2 cellular contexts compared by ENCODE assay signal in the genomic region with DNA sequence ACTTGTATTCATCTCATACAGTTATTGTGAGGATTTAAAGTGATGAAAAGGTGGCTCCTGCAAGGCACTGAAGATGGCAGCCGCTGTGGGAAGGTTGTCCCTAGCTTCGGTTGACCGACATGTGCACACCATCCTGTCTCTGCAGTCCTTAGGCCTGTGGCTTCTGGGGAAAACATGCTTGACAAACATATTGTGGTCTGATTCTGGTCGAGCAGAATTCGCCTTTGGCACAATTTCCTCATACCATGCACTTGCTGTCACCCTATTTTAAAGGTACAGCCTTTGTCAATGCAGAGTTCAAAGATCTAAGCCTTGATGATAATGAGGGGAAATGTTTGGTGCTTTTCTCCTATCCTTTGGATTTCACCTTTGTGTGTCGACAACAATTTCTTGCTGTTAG.
TF ChIP-seq lines count a peak whose summit lies in the region.

No MANE protein-coding gene starts in this region.

TF ChIP-seq in HepG2, 621 proteins besides CTCF, POLR2A, EP300 and RAD21 (continues in another document):
- no peak for TF ChIP-seq ELF4 (CRISPR knock-in tag; IDR thresholded peaks at IDR 0.05; ENCODE audit: borderline replicate concordance)
- no peak for TF ChIP-seq ZNF468 (CRISPR knock-in tag; IDR thresholded peaks at IDR 0.05)
- TF ChIP-seq ZSCAN30 (CRISPR knock-in tag; IDR thresholded peaks at IDR 0.05): no peak
- no peak for TF ChIP-seq CREM (IDR thresholded peaks at IDR 0.05)
- no peak for TF ChIP-seq CREM (CRISPR knock-in tag; IDR thresholded peaks at IDR 0.05)
- no peak for TF ChIP-seq HMGA1 (CRISPR knock-in tag; conservative IDR thresholded peaks at IDR 0.05)
- TF ChIP-seq, protein P1, sequence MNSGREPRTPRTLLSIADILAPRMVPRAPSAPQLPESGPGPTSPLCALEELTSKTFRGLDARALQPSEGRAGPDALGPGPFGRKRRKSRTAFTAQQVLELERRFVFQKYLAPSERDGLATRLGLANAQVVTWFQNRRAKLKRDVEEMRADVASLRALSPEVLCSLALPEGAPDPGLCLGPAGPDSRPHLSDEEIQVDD (CRISPR knock-in tag; IDR thresholded peaks at IDR 0.05; ENCODE audit: borderline replicate concordance): no peak
- TF ChIP-seq U2AF1 (optimal IDR thresholded peaks at IDR 0.05; ENCODE audit: low read depth, low read length): no peak
- TF ChIP-seq ELF3 (CRISPR knock-in tag; IDR thresholded peaks at IDR 0.05): no peak; the same call in 1 of the 2 replicates
- TF ChIP-seq SMAD1 (CRISPR knock-in tag; IDR thresholded peaks at IDR 0.05; ENCODE audit: borderline replicate concordance, low read depth): no peak
- TF ChIP-seq ZNF644 (CRISPR knock-in tag; IDR thresholded peaks at IDR 0.05; ENCODE audit: low read depth): 0 out of 2 replicates have a peak, but pooled peaks have one; percentile 12
- no peak for TF ChIP-seq ZNF124 (CRISPR knock-in tag; IDR thresholded peaks at IDR 0.05)
- no peak for TF ChIP-seq ZNF235 (CRISPR knock-in tag; IDR thresholded peaks at IDR 0.05; ENCODE audit: borderline replicate concordance)
- TF ChIP-seq TEAD3 (CRISPR knock-in tag; optimal IDR thresholded peaks at IDR 0.05; ENCODE audit: borderline replicate concordance): peak; percentile 33
- TF ChIP-seq SALL1 (CRISPR knock-in tag; IDR thresholded peaks at IDR 0.05): peak; percentile 32; the same call in 1 of the 2 replicates
- TF ChIP-seq, protein P2, sequence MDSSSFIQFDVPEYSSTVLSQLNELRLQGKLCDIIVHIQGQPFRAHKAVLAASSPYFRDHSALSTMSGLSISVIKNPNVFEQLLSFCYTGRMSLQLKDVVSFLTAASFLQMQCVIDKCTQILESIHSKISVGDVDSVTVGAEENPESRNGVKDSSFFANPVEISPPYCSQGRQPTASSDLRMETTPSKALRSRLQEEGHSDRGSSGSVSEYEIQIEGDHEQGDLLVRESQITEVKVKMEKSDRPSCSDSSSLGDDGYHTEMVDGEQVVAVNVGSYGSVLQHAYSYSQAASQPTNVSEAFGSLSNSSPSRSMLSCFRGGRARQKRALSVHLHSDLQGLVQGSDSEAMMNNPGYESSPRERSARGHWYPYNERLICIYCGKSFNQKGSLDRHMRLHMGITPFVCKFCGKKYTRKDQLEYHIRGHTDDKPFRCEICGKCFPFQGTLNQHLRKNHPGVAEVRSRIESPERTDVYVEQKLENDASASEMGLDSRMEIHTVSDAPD (CRISPR knock-in tag; IDR thresholded peaks at IDR 0.05): no peak
- TF ChIP-seq PPARG (CRISPR knock-in tag; conservative IDR thresholded peaks at IDR 0.05): 0 out of 2 replicates have a peak, but pooled peaks have one; percentile 19
- TF ChIP-seq SIX1 (CRISPR knock-in tag; IDR thresholded peaks at IDR 0.05; ENCODE audit: borderline replicate concordance): no peak
- TF ChIP-seq RXRB (CRISPR knock-in tag; IDR thresholded peaks at IDR 0.05; ENCODE audit: borderline replicate concordance): 0 out of 2 replicates have a peak, but pooled peaks have one; percentile 12
- TF ChIP-seq, protein P3, sequence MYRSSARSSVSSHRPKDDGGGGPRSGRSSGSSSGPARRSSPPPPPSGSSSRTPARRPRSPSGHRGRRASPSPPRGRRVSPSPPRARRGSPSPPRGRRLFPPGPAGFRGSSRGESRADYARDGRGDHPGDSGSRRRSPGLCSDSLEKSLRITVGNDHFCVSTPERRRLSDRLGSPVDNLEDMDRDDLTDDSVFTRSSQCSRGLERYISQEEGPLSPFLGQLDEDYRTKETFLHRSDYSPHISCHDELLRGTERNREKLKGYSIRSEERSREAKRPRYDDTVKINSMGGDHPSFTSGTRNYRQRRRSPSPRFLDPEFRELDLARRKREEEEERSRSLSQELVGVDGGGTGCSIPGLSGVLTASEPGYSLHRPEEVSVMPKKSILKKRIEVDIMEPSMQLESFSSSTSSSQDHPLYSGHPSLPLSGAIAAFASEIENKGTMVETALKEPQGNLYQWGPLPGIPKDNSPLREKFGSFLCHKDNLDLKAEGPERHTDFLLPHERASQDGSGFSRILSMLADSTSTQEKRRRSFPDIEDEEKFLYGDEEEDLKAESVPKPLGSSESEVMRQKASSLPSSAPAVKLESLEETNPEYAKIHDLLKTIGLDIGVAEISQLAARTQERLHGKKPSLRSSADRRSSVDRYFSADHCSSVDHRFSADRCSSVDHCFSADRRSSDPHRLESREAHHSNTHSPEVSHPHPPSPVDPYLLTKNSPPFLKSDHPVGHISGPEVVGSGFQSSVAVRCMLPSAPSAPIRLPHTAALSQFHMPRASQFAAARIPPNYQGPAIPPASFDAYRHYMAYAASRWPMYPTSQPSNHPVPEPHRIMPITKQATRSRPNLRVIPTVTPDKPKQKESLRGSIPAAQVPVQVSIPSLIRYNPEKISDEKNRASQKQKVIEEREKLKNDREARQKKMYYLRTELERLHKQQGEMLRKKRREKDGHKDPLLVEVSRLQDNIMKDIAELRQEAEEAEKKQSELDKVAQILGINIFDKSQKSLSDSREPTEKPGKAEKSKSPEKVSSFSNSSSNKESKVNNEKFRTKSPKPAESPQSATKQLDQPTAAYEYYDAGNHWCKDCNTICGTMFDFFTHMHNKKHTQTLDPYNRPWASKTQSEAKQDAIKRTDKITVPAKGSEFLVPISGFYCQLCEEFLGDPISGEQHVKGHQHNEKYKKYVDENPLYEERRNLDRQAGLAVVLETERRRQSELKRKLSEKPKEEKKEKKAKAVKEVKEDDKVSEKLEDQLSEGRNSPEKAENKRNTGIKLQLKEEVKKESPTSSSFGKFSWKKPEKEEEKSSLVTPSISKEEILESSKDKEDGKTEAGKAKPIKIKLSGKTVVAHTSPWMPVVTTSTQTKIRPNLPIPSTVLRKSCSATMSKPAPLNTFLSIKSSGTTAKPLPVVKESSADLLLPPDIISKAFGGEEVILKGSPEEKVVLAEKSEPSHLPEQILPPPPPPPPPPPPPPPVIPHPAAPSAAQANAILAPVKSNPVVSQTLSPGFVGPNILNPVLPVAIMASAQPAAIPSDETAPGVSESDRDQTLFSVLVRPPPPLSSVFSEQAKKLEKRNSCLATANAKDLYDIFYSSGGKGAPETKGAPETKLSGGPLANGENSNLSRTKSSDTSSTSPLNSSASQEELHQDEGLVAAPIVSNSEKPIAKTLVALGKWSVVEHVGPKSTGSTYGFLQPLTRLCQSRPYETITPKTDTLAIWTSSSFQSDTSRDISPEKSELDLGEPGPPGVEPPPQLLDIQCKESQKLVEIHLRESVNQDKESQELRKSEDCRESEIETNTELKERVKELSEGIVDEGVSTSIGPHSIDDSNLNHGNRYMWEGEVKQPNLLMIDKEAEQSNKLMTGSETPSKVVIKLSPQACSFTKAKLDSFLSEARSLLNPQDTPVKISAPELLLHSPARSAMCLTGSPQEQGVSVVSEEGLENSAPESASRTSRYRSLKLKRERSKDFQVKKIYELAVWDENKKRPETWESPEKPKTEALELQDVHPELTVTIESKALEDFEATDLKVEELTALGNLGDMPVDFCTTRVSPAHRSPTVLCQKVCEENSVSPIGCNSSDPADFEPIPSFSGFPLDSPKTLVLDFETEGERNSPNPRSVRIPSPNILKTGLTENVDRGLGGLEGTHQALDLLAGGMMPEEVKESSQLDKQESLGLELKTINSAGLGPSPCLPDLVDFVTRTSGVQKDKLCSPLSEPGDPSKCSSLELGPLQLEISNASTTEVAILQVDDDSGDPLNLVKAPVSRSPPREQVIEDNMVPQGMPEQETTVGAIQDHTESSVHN (CRISPR knock-in tag; IDR thresholded peaks at IDR 0.05): no peak
- TF ChIP-seq ZFP90 (CRISPR knock-in tag; IDR thresholded peaks at IDR 0.05; ENCODE audit: borderline replicate concordance): no peak

TF ChIP-seq in GM23338, 12 proteins besides CTCF, POLR2A, EP300 and RAD21:
- TF ChIP-seq EZH2 (IDR thresholded peaks at IDR 0.05; ENCODE audit: low read depth, unreplicated experiment): no peak
- no peak for TF ChIP-seq CREB1 (CRISPR knock-in tag; IDR thresholded peaks at IDR 0.05; ENCODE audit: low read depth)
- no peak for TF ChIP-seq POLR2AphosphoS5 (IDR thresholded peaks at IDR 0.05; ENCODE audit: low read depth)
- TF ChIP-seq ZNF114 (CRISPR knock-in tag; IDR thresholded peaks at IDR 0.05): no peak
- TF ChIP-seq JUNB (IDR thresholded peaks at IDR 0.05; ENCODE audit: unreplicated experiment): no peak
- TF ChIP-seq, protein P4, sequence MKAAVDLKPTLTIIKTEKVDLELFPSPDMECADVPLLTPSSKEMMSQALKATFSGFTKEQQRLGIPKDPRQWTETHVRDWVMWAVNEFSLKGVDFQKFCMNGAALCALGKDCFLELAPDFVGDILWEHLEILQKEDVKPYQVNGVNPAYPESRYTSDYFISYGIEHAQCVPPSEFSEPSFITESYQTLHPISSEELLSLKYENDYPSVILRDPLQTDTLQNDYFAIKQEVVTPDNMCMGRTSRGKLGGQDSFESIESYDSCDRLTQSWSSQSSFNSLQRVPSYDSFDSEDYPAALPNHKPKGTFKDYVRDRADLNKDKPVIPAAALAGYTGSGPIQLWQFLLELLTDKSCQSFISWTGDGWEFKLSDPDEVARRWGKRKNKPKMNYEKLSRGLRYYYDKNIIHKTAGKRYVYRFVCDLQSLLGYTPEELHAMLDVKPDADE (IDR thresholded peaks at IDR 0.05): no peak
- TF ChIP-seq, protein P5, sequence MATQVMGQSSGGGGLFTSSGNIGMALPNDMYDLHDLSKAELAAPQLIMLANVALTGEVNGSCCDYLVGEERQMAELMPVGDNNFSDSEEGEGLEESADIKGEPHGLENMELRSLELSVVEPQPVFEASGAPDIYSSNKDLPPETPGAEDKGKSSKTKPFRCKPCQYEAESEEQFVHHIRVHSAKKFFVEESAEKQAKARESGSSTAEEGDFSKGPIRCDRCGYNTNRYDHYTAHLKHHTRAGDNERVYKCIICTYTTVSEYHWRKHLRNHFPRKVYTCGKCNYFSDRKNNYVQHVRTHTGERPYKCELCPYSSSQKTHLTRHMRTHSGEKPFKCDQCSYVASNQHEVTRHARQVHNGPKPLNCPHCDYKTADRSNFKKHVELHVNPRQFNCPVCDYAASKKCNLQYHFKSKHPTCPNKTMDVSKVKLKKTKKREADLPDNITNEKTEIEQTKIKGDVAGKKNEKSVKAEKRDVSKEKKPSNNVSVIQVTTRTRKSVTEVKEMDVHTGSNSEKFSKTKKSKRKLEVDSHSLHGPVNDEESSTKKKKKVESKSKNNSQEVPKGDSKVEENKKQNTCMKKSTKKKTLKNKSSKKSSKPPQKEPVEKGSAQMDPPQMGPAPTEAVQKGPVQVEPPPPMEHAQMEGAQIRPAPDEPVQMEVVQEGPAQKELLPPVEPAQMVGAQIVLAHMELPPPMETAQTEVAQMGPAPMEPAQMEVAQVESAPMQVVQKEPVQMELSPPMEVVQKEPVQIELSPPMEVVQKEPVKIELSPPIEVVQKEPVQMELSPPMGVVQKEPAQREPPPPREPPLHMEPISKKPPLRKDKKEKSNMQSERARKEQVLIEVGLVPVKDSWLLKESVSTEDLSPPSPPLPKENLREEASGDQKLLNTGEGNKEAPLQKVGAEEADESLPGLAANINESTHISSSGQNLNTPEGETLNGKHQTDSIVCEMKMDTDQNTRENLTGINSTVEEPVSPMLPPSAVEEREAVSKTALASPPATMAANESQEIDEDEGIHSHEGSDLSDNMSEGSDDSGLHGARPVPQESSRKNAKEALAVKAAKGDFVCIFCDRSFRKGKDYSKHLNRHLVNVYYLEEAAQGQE (IDR thresholded peaks at IDR 0.05; ENCODE audit: unreplicated experiment): no peak
- TF ChIP-seq, protein P6, sequence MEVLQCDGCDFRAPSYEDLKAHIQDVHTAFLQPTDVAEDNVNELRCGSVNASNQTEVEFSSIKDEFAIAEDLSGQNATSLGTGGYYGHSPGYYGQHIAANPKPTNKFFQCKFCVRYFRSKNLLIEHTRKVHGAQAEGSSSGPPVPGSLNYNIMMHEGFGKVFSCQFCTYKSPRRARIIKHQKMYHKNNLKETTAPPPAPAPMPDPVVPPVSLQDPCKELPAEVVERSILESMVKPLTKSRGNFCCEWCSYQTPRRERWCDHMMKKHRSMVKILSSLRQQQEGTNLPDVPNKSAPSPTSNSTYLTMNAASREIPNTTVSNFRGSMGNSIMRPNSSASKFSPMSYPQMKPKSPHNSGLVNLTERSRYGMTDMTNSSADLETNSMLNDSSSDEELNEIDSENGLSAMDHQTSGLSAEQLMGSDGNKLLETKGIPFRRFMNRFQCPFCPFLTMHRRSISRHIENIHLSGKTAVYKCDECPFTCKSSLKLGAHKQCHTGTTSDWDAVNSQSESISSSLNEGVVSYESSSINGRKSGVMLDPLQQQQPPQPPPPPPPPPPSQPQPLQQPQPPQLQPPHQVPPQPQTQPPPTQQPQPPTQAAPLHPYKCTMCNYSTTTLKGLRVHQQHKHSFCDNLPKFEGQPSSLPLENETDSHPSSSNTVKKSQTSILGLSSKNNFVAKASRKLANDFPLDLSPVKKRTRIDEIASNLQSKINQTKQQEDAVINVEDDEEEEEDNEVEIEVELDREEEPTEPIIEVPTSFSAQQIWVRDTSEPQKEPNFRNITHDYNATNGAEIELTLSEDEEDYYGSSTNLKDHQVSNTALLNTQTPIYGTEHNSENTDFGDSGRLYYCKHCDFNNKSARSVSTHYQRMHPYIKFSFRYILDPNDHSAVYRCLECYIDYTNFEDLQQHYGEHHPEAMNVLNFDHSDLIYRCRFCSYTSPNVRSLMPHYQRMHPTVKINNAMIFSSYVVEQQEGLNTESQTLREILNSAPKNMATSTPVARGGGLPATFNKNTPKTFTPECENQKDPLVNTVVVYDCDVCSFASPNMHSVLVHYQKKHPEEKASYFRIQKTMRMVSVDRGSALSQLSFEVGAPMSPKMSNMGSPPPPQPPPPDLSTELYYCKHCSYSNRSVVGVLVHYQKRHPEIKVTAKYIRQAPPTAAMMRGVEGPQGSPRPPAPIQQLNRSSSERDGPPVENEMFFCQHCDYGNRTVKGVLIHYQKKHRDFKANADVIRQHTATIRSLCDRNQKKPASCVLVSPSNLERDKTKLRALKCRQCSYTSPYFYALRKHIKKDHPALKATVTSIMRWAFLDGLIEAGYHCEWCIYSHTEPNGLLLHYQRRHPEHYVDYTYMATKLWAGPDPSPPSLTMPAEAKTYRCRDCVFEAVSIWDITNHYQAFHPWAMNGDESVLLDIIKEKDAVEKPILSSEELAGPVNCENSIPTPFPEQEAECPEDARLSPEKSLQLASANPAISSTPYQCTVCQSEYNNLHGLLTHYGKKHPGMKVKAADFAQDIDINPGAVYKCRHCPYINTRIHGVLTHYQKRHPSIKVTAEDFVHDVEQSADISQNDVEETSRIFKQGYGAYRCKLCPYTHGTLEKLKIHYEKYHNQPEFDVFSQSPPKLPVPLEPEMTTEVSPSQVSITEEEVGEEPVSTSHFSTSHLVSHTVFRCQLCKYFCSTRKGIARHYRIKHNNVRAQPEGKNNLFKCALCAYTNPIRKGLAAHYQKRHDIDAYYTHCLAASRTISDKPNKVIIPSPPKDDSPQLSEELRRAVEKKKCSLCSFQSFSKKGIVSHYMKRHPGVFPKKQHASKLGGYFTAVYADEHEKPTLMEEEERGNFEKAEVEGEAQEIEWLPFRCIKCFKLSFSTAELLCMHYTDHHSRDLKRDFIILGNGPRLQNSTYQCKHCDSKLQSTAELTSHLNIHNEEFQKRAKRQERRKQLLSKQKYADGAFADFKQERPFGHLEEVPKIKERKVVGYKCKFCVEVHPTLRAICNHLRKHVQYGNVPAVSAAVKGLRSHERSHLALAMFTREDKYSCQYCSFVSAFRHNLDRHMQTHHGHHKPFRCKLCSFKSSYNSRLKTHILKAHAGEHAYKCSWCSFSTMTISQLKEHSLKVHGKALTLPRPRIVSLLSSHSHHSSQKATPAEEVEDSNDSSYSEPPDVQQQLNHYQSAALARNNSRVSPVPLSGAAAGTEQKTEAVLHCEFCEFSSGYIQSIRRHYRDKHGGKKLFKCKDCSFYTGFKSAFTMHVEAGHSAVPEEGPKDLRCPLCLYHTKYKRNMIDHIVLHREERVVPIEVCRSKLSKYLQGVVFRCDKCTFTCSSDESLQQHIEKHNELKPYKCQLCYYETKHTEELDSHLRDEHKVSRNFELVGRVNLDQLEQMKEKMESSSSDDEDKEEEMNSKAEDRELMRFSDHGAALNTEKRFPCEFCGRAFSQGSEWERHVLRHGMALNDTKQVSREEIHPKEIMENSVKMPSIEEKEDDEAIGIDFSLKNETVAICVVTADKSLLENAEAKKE (CRISPR knock-in tag; IDR thresholded peaks at IDR 0.05): no peak
- no peak for TF ChIP-seq ZNF331 (CRISPR knock-in tag; IDR thresholded peaks at IDR 0.05; ENCODE audit: low read depth)
- TF ChIP-seq STAT1 (IDR thresholded peaks at IDR 0.05; ENCODE audit: unreplicated experiment): no peak
- no peak for TF ChIP-seq EZH2phosphoT487 (IDR thresholded peaks at IDR 0.05; ENCODE audit: unreplicated experiment)
- no peak for TF ChIP-seq NANOG (IDR thresholded peaks at IDR 0.05; ENCODE audit: borderline replicate concordance)
TF ChIP-seq in GM23338: peak in this region for 0.
